8 cellular contexts compared by ENCODE assay signal in the genomic region with DNA sequence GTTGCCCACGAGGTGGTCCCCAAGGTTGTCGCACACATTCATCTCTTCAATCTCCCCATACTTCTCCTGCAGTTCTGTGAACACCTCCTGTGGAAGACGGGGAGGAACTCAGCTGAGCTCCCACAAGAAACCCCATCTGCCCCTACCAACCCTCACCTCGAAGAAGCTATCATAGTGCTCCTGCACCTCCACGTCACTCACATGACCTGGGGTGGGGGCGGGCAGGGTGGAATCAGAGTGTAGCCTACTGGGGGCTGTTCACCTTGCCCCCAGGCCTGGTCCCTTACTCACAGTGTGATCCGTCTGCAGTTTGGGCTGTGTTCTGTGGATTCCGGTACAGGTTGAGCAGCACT. TPM values are rescaled to one million over a fixed set of nuclear protein-coding genes. Genes with fewer than 3 reads are reported as not detected.
DNase-seq lines count a peak whose midpoint lies in the region; ATAC-seq, FAIRE-seq and TF ChIP-seq lines count a peak whose summit lies in the region.

No MANE protein-coding gene starts in this region.

- intact Hi-C loops in esophagus muscularis mucosa (cut with DNase I) (no loop called here), posterior vena cava (cut with DNase I) (loop anchor here in 1 of 2 donors (10.0 kb wide), 1 partner anchor 190 kb away; the partner anchor contains the start of gene LRFN3)

- H3K4ac ChIP-seq in trophoblast cell (ENCODE audit: low read depth, low read length) = no peak overlapping the region

- H2BK5ac ChIP-seq in trophoblast cell (ENCODE audit: low read depth, low read length, poor library complexity) = no peak overlapping the region

- peak overlapping the region; percentile 49 for H4K8ac ChIP-seq in trophoblast cell (ENCODE audit: low read depth, low read length)

- H4K20me1 ChIP-seq in DND-41 (ENCODE audit: insufficient read depth, low read length) = no peaks in the 10 kb centered on the region

- H3K36me3 ChIP-seq in DND-41 (ENCODE audit: insufficient read depth, low read length) = peaks cover 13% of the 10 kb centered on the region
- H3K36me3 ChIP-seq in SJCRH30 = no peaks in the 10 kb centered on the region
- H3K36me3 ChIP-seq in esophagus muscularis mucosa = peaks cover 0 to 24% (median 13%) of the 10 kb centered on the region in 4 donors
- peaks cover 3 to 5% of the 10 kb centered on the region in 2 experiments for H3K36me3 ChIP-seq in trophoblast cell (ENCODE audit: control insufficient read depth in 1 of 2, insufficient read depth in 2 of 2, low read length in 2 of 2)

- no peak overlapping the region for H2AK5ac ChIP-seq in trophoblast cell (ENCODE audit: low read length)

- TF ChIP-seq CTCF in DND-41 (IDR thresholded peaks at IDR 0.05; ENCODE audit: borderline replicate concordance, extremely low read depth, low read length, poor library complexity, severe bottlenecking) (no peak), esophagus muscularis mucosa (IDR thresholded peaks at IDR 0.05) (no peak)

- ATAC-seq in DND-41 (ENCODE audit: insufficient read depth, low read depth) = no peak

- H3K4me3 ChIP-seq in DND-41 (ENCODE audit: low read depth in 1 of 2, low read length in 2 of 2) = peak overlapping the region; percentile 64 to 86; a peak in 3 of 4 replicates
- peak overlapping the region; percentile 74 for H3K4me3 ChIP-seq in SJCRH30
- peak overlapping the region; percentile 64 to 99 (median 85) for H3K4me3 ChIP-seq in esophagus muscularis mucosa
- peak overlapping the region; percentile 86 for H3K4me3 ChIP-seq in trophoblast cell (ENCODE audit: low read depth, low read length)

- H2BK12ac ChIP-seq in trophoblast cell (ENCODE audit: low read length) = no peak overlapping the region

- peak overlapping the region; percentile 21 for H4K91ac ChIP-seq in trophoblast cell (ENCODE audit: low read depth, low read length)

- DNase-seq in DND-41 (no peak), SJCRH30 (no peak), esophagus muscularis mucosa (ENCODE audit: extremely low spot score) (no peak), trophoblast cell (no peak), NCI-H510A treated with DMSO at 0.1 percent for 48 hours (lab: John Stamatoyannopoulos, UW) (no peak), H54 (ENCODE audit: insufficient read length, low spot score) (no peak), posterior vena cava (ENCODE audit: low spot score) (no peak)
- no peak for DNase-seq in stimulated activated CD4-positive, alpha-beta T cell treated with anti-CD3 and anti-CD28 coated beads, Interleukin-12 subunit alpha, Interleukin-12 subunit beta, amount 100 ng/mL, for 4 hours

- H3K4me2 ChIP-seq in DND-41 (ENCODE audit: insufficient read depth, low read length) = peak overlapping the region; percentile 99
- peak overlapping the region; percentile 69 for H3K4me2 ChIP-seq in trophoblast cell (ENCODE audit: low read length)

- H3K9me3 ChIP-seq in DND-41 (ENCODE audit: insufficient read depth, low read length, severe bottlenecking) (no peaks in the 10 kb centered on the region), SJCRH30 (replicated peaks) (no peaks in the 10 kb centered on the region), esophagus muscularis mucosa (no peaks in the 10 kb centered on the region), trophoblast cell (ENCODE audit: insufficient read depth, low read depth, low read length) (peaks cover 3% of the 10 kb centered on the region)

- TF ChIP-seq EP300 in esophagus muscularis mucosa (IDR thresholded peaks at IDR 0.05) = no peak

- H4K12ac ChIP-seq in trophoblast cell (ENCODE audit: low read depth, low read length) = peak overlapping the region; percentile 37

- H3K9ac ChIP-seq in DND-41 (ENCODE audit: low read depth, low read length) = peak overlapping the region; percentile 94
- no peak overlapping the region for H3K9ac ChIP-seq in trophoblast cell (ENCODE audit: low read length)

- H3K18ac ChIP-seq in trophoblast cell (ENCODE audit: low read length) = no peak overlapping the region

- H3K23ac ChIP-seq in trophoblast cell (ENCODE audit: low read length) = no peak overlapping the region

- H3K79me2 ChIP-seq in DND-41 (ENCODE audit: insufficient read depth, low read length) = peaks cover 37% of the 10 kb centered on the region
- H3K79me2 ChIP-seq in trophoblast cell (ENCODE audit: control insufficient read depth, insufficient read depth, low read length, poor library complexity) = peaks cover 10% of the 10 kb centered on the region

- H3K27ac ChIP-seq in DND-41 (ENCODE audit: low read length) (peak overlapping the region; percentile 97), SJCRH30 (no peak overlapping the region), esophagus muscularis mucosa (replicated peaks in 1 of 4) (peak overlapping the region; percentile 94 to 100 (median 99)), trophoblast cell (ENCODE audit: low read depth, low read length) (no peak overlapping the region)

- peaks cover 76% of the 10 kb centered on the region for H3K4me1 ChIP-seq in DND-41 (ENCODE audit: insufficient read depth, low read length)
- H3K4me1 ChIP-seq in SJCRH30 = 0 out of 2 replicates have a peak, but pooled peaks cover 5% of the 10 kb centered on the region
- H3K4me1 ChIP-seq in esophagus muscularis mucosa = peaks cover 43 to 83% (median 59%) of the 10 kb centered on the region in 4 donors
- H3K4me1 ChIP-seq in trophoblast cell (ENCODE audit: control insufficient read depth in 1 of 2, insufficient read depth in 2 of 2, low read length in 2 of 2) = peaks cover 14 to 24% of the 10 kb centered on the region in 2 experiments

- H2AFZ ChIP-seq in DND-41 (ENCODE audit: low read depth, low read length) = peak overlapping the region; percentile 85
- H2AFZ ChIP-seq in trophoblast cell (ENCODE audit: insufficient read depth, low read length, poor library complexity) = no peak overlapping the region

- peaks cover 10% of the 10 kb centered on the region for H3K79me1 ChIP-seq in trophoblast cell (ENCODE audit: low read length)

- H3K27me3 ChIP-seq in DND-41 (ENCODE audit: insufficient read depth, low read length, poor library complexity) (no peaks in the 10 kb centered on the region), SJCRH30 (no peaks in the 10 kb centered on the region), esophagus muscularis mucosa (no peaks in the 10 kb centered on the region), trophoblast cell (ENCODE audit: insufficient read depth, low read length) (no peaks in the 10 kb centered on the region)

- no peak overlapping the region for H2BK120ac ChIP-seq in trophoblast cell (ENCODE audit: insufficient read depth, low read length, poor library complexity)

- TF ChIP-seq POLR2A in esophagus muscularis mucosa (IDR thresholded peaks at IDR 0.05; ENCODE audit: low read depth) (no peak), H54 (IDR thresholded peaks at IDR 0.05; ENCODE audit: low read depth, low read length) (no peak)

- no peak for FAIRE-seq in H54 (lab: Jason Lieb, UNC)

- WGBS in esophagus muscularis mucosa = 57% methylated on average over 7 of the region's 8 CpGs
- no CpG with 5 or more reads among the region's 8 CpGs for WGBS in trophoblast cell (ENCODE audit: extremely low coverage, insufficient coverage, insufficient read length)

- H3K14ac ChIP-seq in trophoblast cell (ENCODE audit: low read length) = no peak overlapping the region

RNA-seq across cellular contexts. Expression of gene U2AF1L4, which starts 0.9 kb away (rescaled TPM):
- total RNA-seq in SJCRH30 (2014; rRNA removed; shearing (Covaris generic)) = 9.7 and 11.4 TPM in 2 replicates
- total RNA-seq in esophagus muscularis mucosa = 10 to 100 TPM in 3 of 4 donors, 1 to 10 TPM in 1; 7.9 to 31.1 (median 20.9) TPM
- 12.1 and 12.4 TPM in 2 replicates for polyA plus RNA-seq in trophoblast cell (2013)
- total RNA-seq in posterior vena cava = 10 to 100 TPM; 13.8 to 18.7 TPM

RNA-seq across cellular contexts. Expression of gene PSENEN, which starts 1.1 kb away (rescaled TPM):
- total RNA-seq in SJCRH30 (2014; rRNA removed; shearing (Covaris generic)) = 37.7 and 47.2 TPM in 2 replicates
- total RNA-seq in esophagus muscularis mucosa (10 to 100 TPM; 27.4 to 48.7 (median 33.8) TPM), posterior vena cava (10 to 100 TPM; 33.6 to 37.3 TPM)
- 119 and 123 TPM in 2 replicates for polyA plus RNA-seq in trophoblast cell (2013)

RNA-seq across cellular contexts. Expression of gene IGFLR1, which starts 2.1 kb away (rescaled TPM):
- total RNA-seq in SJCRH30 (2014; rRNA removed; shearing (Covaris generic)) = 4.3 and 10.3 TPM in 2 replicates
- total RNA-seq in esophagus muscularis mucosa = 1 to 10 TPM; 1.7 to 8.1 (median 5.9) TPM
- polyA plus RNA-seq in trophoblast cell (2013) = 4.2 and 5.3 TPM in 2 replicates
- 1 to 10 TPM; 4.3 to 9.3 TPM for total RNA-seq in posterior vena cava

RNA-seq across cellular contexts. Expression of gene LIN37, which starts 4.1 kb away (rescaled TPM):
- 4.9 and 6.1 TPM in 2 replicates for total RNA-seq in SJCRH30 (2014; rRNA removed; shearing (Covaris generic))
- total RNA-seq in esophagus muscularis mucosa (10 to 100 TPM; 11.6 to 18.3 (median 15.6) TPM), posterior vena cava (1 to 10 TPM; 8.3 to 9.4 TPM)
- 32.8 and 34.2 TPM in 2 replicates for polyA plus RNA-seq in trophoblast cell (2013)

RNA-seq across cellular contexts. Expression of gene HSPB6, which starts 12.5 kb away (rescaled TPM):
- total RNA-seq in SJCRH30 (2014; rRNA removed; shearing (Covaris generic)) = not detected in 2 replicates
- 100 to 1,000 TPM in 2 of 4 donors, 10 to 100 TPM in 2; 64.4 to 146 (median 105) TPM for total RNA-seq in esophagus muscularis mucosa
- polyA plus RNA-seq in trophoblast cell (2013) = 6.1 and 6.9 TPM in 2 replicates
- 100 to 1,000 TPM; 290 to 412 TPM for total RNA-seq in posterior vena cava

Comparison
In these comparisons a context has a peak if more than half of its experiments do, and no peak if none do; other contexts are left out.
1. H3K27ac ChIP-seq: peak in DND-41 (single experiment) and esophagus muscularis mucosa (4 of 4); none in SJCRH30 (single experiment) and trophoblast cell (single experiment).
2. Peak in every context shown above with its lines, with median percentiles within 50 percentile points of each other: H3K4me3 ChIP-seq.